Comparison of ENCODE assay signal across 16 cellular contexts in genomic region chr19:30092721-30093569, GRCh38.
"Had no signal": no experiment of that assay in that cellular context is flagged by ENCODE, and none has a peak within 500 bp of the region (broad histone marks: within the 10 kb centered on the region; RNA-seq: fewer than 3 reads in every experiment).

No MANE protein-coding gene starts in this region.

- H3K36me3 Mint-ChIP-seq: activated naive CD8-positive, alpha-beta T cell; natural killer cell treated with Interleukin-12 subunit alpha and Interleukin-12 subunit beta and Interleukin-15 and Interleukin-18, amount 100 ng/mL, for 72 hours; type B pancreatic cell had no signal

- H3K27me3 Mint-ChIP-seq: activated naive CD8-positive, alpha-beta T cell; natural killer cell treated with Interleukin-12 subunit alpha and Interleukin-12 subunit beta and Interleukin-15 and Interleukin-18, amount 100 ng/mL, for 72 hours; stimulated activated naive CD8-positive, alpha-beta T cell treated with anti-CD3 and anti-CD28 coated beads, Interleukin-15, Interleukin-2, amounts not matched to agents 100 ng/mL and 50 ng/mL, for 24 hours had no signal

- ATAC-seq: lower lobe of right lung; natural killer cell treated with Interleukin-12 subunit alpha and Interleukin-12 subunit beta and Interleukin-15 and Interleukin-18, amount 100 ng/mL, for 72 hours; T-helper 17 cell had no signal

- H3K4me2 ChIP-seq: hepatocyte had no signal

- H3K36me3 ChIP-seq: cardiac muscle cell, lower lobe of right lung, suprapubic skin, WERI-Rb-1 had no signal

- H2AFZ ChIP-seq: hepatocyte had no signal

- H3K4me1 Mint-ChIP-seq: endodermal cell, T-helper 17 cell had no signal

- H3K4me1 ChIP-seq: lower lobe of right lung, suprapubic skin had no signal

- H3K4me3 Mint-ChIP-seq: activated naive CD8-positive, alpha-beta T cell; endodermal cell; natural killer cell treated with Interleukin-12 subunit alpha and Interleukin-12 subunit beta and Interleukin-15 and Interleukin-18, amount 100 ng/mL, for 72 hours; stimulated activated naive CD8-positive, alpha-beta T cell treated with anti-CD3 and anti-CD28 coated beads, Interleukin-15, Interleukin-2, amounts not matched to agents 100 ng/mL and 50 ng/mL, for 24 hours; T-helper 17 cell; type B pancreatic cell had no signal

- H3K27ac ChIP-seq: cardiac muscle cell, epithelial cell of prostate, hepatocyte, lower lobe of right lung, suprapubic skin, WERI-Rb-1 had no signal

- H3K27me3 ChIP-seq: cardiac muscle cell, hepatocyte had no signal

- H3K4me3 ChIP-seq: cardiac muscle cell, hepatocyte, lower lobe of right lung, suprapubic skin had no signal

- H3K79me2 ChIP-seq: hepatocyte had no signal

- H3K27ac Mint-ChIP-seq: activated naive CD8-positive, alpha-beta T cell; endodermal cell; natural killer cell treated with Interleukin-12 subunit alpha and Interleukin-12 subunit beta and Interleukin-15 and Interleukin-18, amount 100 ng/mL, for 72 hours; stimulated activated naive CD8-positive, alpha-beta T cell treated with anti-CD3 and anti-CD28 coated beads, Interleukin-15, Interleukin-2, amounts not matched to agents 100 ng/mL and 50 ng/mL, for 24 hours; T-helper 17 cell; type B pancreatic cell had no signal

- H3K9me3 Mint-ChIP-seq: endodermal cell; natural killer cell treated with Interleukin-12 subunit alpha and Interleukin-12 subunit beta and Interleukin-15 and Interleukin-18, amount 100 ng/mL, for 72 hours; stimulated activated naive CD8-positive, alpha-beta T cell treated with anti-CD3 and anti-CD28 coated beads, Interleukin-15, Interleukin-2, amounts not matched to agents 100 ng/mL and 50 ng/mL, for 24 hours; type B pancreatic cell had no signal

- H3K9me3 ChIP-seq: lower lobe of right lung, suprapubic skin had no signal

- DNase-seq: activated CD4-positive, alpha-beta T cell treated with anti-CD3 and anti-CD28 coated beads, Interleukin-2, amount 50 U/mL, for 4 hours; amniotic stem cell; endodermal cell; foreskin fibroblast; lower lobe of right lung; retina; T-helper 17 cell; WERI-Rb-1 had no signal
